In genomic region chr11:86176165-86176884, GRCh38 we compare ENCODE assay signal across 1 cellular context.
TF ChIP-seq lines count a peak whose summit lies in the region.

No MANE protein-coding gene starts in this region.

TF ChIP-seq in K562, 482 proteins besides CTCF, POLR2A, EP300 and RAD21 (continued from another document and continues in another):
- TF ChIP-seq, protein P1, sequence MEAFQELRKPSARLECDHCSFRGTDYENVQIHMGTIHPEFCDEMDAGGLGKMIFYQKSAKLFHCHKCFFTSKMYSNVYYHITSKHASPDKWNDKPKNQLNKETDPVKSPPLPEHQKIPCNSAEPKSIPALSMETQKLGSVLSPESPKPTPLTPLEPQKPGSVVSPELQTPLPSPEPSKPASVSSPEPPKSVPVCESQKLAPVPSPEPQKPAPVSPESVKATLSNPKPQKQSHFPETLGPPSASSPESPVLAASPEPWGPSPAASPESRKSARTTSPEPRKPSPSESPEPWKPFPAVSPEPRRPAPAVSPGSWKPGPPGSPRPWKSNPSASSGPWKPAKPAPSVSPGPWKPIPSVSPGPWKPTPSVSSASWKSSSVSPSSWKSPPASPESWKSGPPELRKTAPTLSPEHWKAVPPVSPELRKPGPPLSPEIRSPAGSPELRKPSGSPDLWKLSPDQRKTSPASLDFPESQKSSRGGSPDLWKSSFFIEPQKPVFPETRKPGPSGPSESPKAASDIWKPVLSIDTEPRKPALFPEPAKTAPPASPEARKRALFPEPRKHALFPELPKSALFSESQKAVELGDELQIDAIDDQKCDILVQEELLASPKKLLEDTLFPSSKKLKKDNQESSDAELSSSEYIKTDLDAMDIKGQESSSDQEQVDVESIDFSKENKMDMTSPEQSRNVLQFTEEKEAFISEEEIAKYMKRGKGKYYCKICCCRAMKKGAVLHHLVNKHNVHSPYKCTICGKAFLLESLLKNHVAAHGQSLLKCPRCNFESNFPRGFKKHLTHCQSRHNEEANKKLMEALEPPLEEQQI (IDR thresholded peaks at IDR 0.05): no peak
- TF ChIP-seq TRIM28 (IDR thresholded peaks at IDR 0.05) (no peak), CBX5 (IDR thresholded peaks at IDR 0.05; ENCODE audit: borderline replicate concordance, low read depth) (no peak), MCM5 (IDR thresholded peaks at IDR 0.05; ENCODE audit: low read depth) (no peak), BACH1 (tag; IDR thresholded peaks at IDR 0.05) (peak; percentile 90), PHTF2 (CRISPR knock-in tag; IDR thresholded peaks at IDR 0.05) (no peak), KLF10 (CRISPR knock-in tag; IDR thresholded peaks at IDR 0.05) (no peak), DIDO1 (tag; IDR thresholded peaks at IDR 0.05; ENCODE audit: low read depth) (no peak), NR2C2 (CRISPR knock-in tag; IDR thresholded peaks at IDR 0.05) (no peak), NR2C2 (tag; IDR thresholded peaks at IDR 0.05) (no peak), RBM15 (IDR thresholded peaks at IDR 0.05; ENCODE audit: insufficient read depth, low read length) (no peak), CREB1 (IDR thresholded peaks at IDR 0.05) (peak; percentile 84), CREB1 (CRISPR knock-in tag; IDR thresholded peaks at IDR 0.05) (peak; percentile 85), SP2 (IDR thresholded peaks at IDR 0.05; ENCODE audit: extremely low read depth, low read depth, low read length, poor library complexity, severe bottlenecking) (no peak), RBM14 (IDR thresholded peaks at IDR 0.05; ENCODE audit: borderline replicate concordance, insufficient read depth, low read depth, low read length) (no peak), KAT8 (IDR thresholded peaks at IDR 0.05; ENCODE audit: low read depth) (no peak), ZNF668 (CRISPR knock-in tag; IDR thresholded peaks at IDR 0.05) (no peak), NONO (IDR thresholded peaks at IDR 0.05; ENCODE audit: low read depth in 2 of 2, low read length in 1 of 2) (no peak; a peak in 1 of 4 replicates), TCFL5 (CRISPR knock-in tag; conservative IDR thresholded peaks at IDR 0.05) (no peak), NFATC3 (IDR thresholded peaks at IDR 0.05) (peak; percentile 60), RBM39 (optimal IDR thresholded peaks at IDR 0.05; ENCODE audit: low read depth, low read length) (no peak), ZBTB12 (CRISPR knock-in tag; IDR thresholded peaks at IDR 0.05) (no peak), ZNF507 (tag; conservative IDR thresholded peaks at IDR 0.05) (no peak), MYC (IDR thresholded peaks at IDR 0.05; ENCODE audit: low read depth, low read length) (peak; percentile 42), MYC (CRISPR knock-in tag; IDR thresholded peaks at IDR 0.05; ENCODE audit: borderline replicate concordance, low read depth) (no peak), KLF16 (IDR thresholded peaks at IDR 0.05) (peak; percentile 87), KLF13 (tag; IDR thresholded peaks at IDR 0.05; ENCODE audit: borderline replicate concordance, low read depth) (no peak), ZC3H4 (CRISPR knock-in tag; IDR thresholded peaks at IDR 0.05; ENCODE audit: borderline replicate concordance) (no peak), KAT7 (CRISPR knock-in tag; IDR thresholded peaks at IDR 0.05; ENCODE audit: borderline replicate concordance) (no peak), HBP1 (CRISPR knock-in tag; IDR thresholded peaks at IDR 0.05) (0 out of 2 replicates have a peak, but pooled peaks have one; percentile 53), HOMEZ (CRISPR knock-in tag; IDR thresholded peaks at IDR 0.05) (no peak), ZBTB1 (CRISPR knock-in tag; IDR thresholded peaks at IDR 0.05; ENCODE audit: borderline replicate concordance, low read depth) (no peak), ZNF253 (CRISPR knock-in tag; conservative IDR thresholded peaks at IDR 0.05) (no peak)
- TF ChIP-seq, protein P2, sequence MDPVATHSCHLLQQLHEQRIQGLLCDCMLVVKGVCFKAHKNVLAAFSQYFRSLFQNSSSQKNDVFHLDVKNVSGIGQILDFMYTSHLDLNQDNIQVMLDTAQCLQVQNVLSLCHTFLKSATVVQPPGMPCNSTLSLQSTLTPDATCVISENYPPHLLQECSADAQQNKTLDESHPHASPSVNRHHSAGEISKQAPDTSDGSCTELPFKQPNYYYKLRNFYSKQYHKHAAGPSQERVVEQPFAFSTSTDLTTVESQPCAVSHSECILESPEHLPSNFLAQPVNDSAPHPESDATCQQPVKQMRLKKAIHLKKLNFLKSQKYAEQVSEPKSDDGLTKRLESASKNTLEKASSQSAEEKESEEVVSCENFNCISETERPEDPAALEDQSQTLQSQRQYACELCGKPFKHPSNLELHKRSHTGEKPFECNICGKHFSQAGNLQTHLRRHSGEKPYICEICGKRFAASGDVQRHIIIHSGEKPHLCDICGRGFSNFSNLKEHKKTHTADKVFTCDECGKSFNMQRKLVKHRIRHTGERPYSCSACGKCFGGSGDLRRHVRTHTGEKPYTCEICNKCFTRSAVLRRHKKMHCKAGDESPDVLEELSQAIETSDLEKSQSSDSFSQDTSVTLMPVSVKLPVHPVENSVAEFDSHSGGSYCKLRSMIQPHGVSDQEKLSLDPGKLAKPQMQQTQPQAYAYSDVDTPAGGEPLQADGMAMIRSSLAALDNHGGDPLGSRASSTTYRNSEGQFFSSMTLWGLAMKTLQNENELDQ (CRISPR knock-in tag; IDR thresholded peaks at IDR 0.05; ENCODE audit: borderline replicate concordance): no peak
- TF ChIP-seq, protein P3, sequence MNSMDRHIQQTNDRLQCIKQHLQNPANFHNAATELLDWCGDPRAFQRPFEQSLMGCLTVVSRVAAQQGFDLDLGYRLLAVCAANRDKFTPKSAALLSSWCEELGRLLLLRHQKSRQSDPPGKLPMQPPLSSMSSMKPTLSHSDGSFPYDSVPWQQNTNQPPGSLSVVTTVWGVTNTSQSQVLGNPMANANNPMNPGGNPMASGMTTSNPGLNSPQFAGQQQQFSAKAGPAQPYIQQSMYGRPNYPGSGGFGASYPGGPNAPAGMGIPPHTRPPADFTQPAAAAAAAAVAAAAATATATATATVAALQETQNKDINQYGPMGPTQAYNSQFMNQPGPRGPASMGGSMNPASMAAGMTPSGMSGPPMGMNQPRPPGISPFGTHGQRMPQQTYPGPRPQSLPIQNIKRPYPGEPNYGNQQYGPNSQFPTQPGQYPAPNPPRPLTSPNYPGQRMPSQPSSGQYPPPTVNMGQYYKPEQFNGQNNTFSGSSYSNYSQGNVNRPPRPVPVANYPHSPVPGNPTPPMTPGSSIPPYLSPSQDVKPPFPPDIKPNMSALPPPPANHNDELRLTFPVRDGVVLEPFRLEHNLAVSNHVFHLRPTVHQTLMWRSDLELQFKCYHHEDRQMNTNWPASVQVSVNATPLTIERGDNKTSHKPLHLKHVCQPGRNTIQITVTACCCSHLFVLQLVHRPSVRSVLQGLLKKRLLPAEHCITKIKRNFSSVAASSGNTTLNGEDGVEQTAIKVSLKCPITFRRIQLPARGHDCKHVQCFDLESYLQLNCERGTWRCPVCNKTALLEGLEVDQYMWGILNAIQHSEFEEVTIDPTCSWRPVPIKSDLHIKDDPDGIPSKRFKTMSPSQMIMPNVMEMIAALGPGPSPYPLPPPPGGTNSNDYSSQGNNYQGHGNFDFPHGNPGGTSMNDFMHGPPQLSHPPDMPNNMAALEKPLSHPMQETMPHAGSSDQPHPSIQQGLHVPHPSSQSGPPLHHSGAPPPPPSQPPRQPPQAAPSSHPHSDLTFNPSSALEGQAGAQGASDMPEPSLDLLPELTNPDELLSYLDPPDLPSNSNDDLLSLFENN (IDR thresholded peaks at IDR 0.05; ENCODE audit: low read depth in 2 of 2, low read length in 2 of 2): 0 out of 4 replicates have a peak, but pooled peaks of 1 of the 2 experiments have one; percentile 48
- TF ChIP-seq, protein P4, sequence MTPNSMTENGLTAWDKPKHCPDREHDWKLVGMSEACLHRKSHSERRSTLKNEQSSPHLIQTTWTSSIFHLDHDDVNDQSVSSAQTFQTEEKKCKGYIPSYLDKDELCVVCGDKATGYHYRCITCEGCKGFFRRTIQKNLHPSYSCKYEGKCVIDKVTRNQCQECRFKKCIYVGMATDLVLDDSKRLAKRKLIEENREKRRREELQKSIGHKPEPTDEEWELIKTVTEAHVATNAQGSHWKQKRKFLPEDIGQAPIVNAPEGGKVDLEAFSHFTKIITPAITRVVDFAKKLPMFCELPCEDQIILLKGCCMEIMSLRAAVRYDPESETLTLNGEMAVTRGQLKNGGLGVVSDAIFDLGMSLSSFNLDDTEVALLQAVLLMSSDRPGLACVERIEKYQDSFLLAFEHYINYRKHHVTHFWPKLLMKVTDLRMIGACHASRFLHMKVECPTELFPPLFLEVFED (CRISPR knock-in tag; conservative IDR thresholded peaks at IDR 0.05): peak; percentile 59; the same call in 1 of the 2 replicates
- TF ChIP-seq, protein P5, sequence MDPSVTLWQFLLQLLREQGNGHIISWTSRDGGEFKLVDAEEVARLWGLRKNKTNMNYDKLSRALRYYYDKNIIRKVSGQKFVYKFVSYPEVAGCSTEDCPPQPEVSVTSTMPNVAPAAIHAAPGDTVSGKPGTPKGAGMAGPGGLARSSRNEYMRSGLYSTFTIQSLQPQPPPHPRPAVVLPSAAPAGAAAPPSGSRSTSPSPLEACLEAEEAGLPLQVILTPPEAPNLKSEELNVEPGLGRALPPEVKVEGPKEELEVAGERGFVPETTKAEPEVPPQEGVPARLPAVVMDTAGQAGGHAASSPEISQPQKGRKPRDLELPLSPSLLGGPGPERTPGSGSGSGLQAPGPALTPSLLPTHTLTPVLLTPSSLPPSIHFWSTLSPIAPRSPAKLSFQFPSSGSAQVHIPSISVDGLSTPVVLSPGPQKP (CRISPR knock-in tag; IDR thresholded peaks at IDR 0.05): no peak
- TF ChIP-seq, protein P6, sequence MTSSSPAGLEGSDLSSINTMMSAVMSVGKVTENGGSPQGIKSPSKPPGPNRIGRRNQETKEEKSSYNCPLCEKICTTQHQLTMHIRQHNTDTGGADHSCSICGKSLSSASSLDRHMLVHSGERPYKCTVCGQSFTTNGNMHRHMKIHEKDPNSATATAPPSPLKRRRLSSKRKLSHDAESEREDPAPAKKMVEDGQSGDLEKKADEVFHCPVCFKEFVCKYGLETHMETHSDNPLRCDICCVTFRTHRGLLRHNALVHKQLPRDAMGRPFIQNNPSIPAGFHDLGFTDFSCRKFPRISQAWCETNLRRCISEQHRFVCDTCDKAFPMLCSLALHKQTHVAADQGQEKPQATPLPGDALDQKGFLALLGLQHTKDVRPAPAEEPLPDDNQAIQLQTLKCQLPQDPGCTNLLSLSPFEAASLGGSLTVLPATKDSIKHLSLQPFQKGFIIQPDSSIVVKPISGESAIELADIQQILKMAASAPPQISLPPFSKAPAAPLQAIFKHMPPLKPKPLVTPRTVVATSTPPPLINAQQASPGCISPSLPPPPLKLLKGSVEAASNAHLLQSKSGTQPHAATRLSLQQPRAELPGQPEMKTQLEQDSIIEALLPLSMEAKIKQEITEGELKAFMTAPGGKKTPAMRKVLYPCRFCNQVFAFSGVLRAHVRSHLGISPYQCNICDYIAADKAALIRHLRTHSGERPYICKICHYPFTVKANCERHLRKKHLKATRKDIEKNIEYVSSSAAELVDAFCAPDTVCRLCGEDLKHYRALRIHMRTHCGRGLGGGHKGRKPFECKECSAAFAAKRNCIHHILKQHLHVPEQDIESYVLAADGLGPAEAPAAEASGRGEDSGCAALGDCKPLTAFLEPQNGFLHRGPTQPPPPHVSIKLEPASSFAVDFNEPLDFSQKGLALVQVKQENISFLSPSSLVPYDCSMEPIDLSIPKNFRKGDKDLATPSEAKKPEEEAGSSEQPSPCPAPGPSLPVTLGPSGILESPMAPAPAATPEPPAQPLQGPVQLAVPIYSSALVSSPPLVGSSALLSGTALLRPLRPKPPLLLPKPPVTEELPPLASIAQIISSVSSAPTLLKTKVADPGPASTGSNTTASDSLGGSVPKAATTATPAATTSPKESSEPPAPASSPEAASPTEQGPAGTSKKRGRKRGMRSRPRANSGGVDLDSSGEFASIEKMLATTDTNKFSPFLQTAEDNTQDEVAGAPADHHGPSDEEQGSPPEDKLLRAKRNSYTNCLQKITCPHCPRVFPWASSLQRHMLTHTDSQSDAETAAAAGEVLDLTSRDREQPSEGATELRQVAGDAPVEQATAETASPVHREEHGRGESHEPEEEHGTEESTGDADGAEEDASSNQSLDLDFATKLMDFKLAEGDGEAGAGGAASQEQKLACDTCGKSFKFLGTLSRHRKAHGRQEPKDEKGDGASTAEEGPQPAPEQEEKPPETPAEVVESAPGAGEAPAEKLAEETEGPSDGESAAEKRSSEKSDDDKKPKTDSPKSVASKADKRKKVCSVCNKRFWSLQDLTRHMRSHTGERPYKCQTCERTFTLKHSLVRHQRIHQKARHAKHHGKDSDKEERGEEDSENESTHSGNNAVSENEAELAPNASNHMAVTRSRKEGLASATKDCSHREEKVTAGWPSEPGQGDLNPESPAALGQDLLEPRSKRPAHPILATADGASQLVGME (CRISPR knock-in tag; IDR thresholded peaks at IDR 0.05): no peak; the same call in 1 of the 2 replicates
